In the genomic region with DNA sequence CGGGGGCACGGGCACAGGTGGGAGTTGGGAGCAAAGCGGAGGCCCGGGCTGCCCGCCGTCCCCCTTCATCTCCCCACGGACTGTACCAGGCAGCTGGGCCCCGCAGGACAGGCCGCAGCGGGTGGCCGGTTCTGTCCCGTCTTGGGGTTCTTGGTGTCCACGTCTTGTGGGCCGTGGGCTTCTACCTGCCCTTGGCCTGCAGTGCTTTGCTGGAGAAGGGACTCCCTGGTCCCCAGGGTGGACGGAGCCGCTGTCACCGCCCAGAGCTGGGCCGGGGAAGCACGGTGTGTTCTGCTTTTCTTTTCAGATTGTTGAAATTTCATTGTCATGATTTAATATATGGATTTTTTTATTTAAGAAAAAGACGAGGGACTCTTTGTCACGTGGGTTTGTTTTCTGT, we compare ENCODE assay signal across 1 cellular context.
TF ChIP-seq lines count a peak whose summit lies in the region.

No MANE protein-coding gene starts in this region.

TF ChIP-seq in A549, 52 proteins besides CTCF, POLR2A, EP300 and RAD21 (continued from another document):
- TF ChIP-seq BCL3 (IDR thresholded peaks at IDR 0.05): no peak
- TF ChIP-seq RCOR1 (IDR thresholded peaks at IDR 0.05; ENCODE audit: low read depth, low read length): no peak
- TF ChIP-seq, protein P1, sequence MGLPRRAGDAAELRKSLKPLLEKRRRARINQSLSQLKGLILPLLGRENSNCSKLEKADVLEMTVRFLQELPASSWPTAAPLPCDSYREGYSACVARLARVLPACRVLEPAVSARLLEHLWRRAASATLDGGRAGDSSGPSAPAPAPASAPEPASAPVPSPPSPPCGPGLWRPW (IDR thresholded peaks at IDR 0.05): no peak
- no peak for TF ChIP-seq HEYL (CRISPR knock-in tag; IDR thresholded peaks at IDR 0.05)
- no peak for TF ChIP-seq HDAC2 (IDR thresholded peaks at IDR 0.05)
